In genomic region chr17:77644981-77645380, GRCh38 we compare ENCODE assay signal across 9 cellular contexts.
DNase-seq lines count a peak whose midpoint lies in the region; ATAC-seq and TF ChIP-seq lines count a peak whose summit lies in the region.
"Had no signal": no experiment of that assay in that cellular context is flagged by ENCODE, and none has a peak within 500 bp of the region (broad histone marks: within the 10 kb centered on the region; RNA-seq: fewer than 3 reads in every experiment).

No MANE protein-coding gene starts in this region.

- H3K9me3 Mint-ChIP-seq in CD4-positive, CD25-positive, alpha-beta regulatory T cell, result peaks cover 0 to 2% (median 0%) of the 10 kb centered on the region in 7 donors
- H3K9me3 Mint-ChIP-seq in neural progenitor cell, result peaks cover 20% of the 10 kb centered on the region

- H3K36me3 ChIP-seq in CD4-positive, CD25-positive, alpha-beta regulatory T cell (ENCODE audit: control insufficient read depth, insufficient read depth, low read length), result no peaks in the 10 kb centered on the region
- H3K36me3 ChIP-seq in Peyer's patch (no peaks in the 10 kb centered on the region), neural progenitor cell (no peaks in the 10 kb centered on the region)

- peak overlapping the region; percentile 86 for H3K4me3 ChIP-seq in CD4-positive, CD25-positive, alpha-beta regulatory T cell (ENCODE audit: low read depth, low read length)
- no peak overlapping the region for H3K4me3 ChIP-seq in Peyer's patch
- H3K4me3 ChIP-seq in neural progenitor cell, result no peak overlapping the region
- H3K4me3 ChIP-seq: testis had no signal

- H3K27me3 Mint-ChIP-seq in CD4-positive, CD25-positive, alpha-beta regulatory T cell, result peaks cover 7% of the 10 kb centered on the region
- H3K27me3 Mint-ChIP-seq in neural progenitor cell (ENCODE audit: insufficient read depth, low read depth), result peaks cover 9% of the 10 kb centered on the region

- peaks cover 2% of the 10 kb centered on the region for H3K27me3 ChIP-seq in CD4-positive, CD25-positive, alpha-beta regulatory T cell (ENCODE audit: control insufficient read depth, insufficient read depth, low read length)
- no peaks in the 10 kb centered on the region for H3K27me3 ChIP-seq in Peyer's patch
- no peaks in the 10 kb centered on the region for H3K27me3 ChIP-seq in neural progenitor cell
- H3K27me3 ChIP-seq: testis had no signal

- H3K9me3 ChIP-seq in CD4-positive, CD25-positive, alpha-beta regulatory T cell (ENCODE audit: control insufficient read depth in 2 of 2, low read length in 2 of 2), result no peaks in the 10 kb centered on the region
- H3K9me3 ChIP-seq in Peyer's patch (no peaks in the 10 kb centered on the region), neural progenitor cell (ENCODE audit: low read depth) (no peaks in the 10 kb centered on the region)
- H3K9me3 ChIP-seq: testis had no signal

- H3K4me2 ChIP-seq in neural progenitor cell, result peak overlapping the region; percentile 39

- no peaks in the 10 kb centered on the region for H3K36me3 Mint-ChIP-seq in CD4-positive, CD25-positive, alpha-beta regulatory T cell
- H3K36me3 Mint-ChIP-seq in neural progenitor cell, result no peaks in the 10 kb centered on the region

- H3K27ac Mint-ChIP-seq in CD4-positive, CD25-positive, alpha-beta regulatory T cell, result peak overlapping the region; percentile 26 to 93 (median 53)
- no peak overlapping the region for H3K27ac Mint-ChIP-seq in neural progenitor cell

- peak overlapping the region; percentile 55 for H3K27ac ChIP-seq in CD4-positive, CD25-positive, alpha-beta regulatory T cell (ENCODE audit: insufficient read depth, low read length, poor library complexity, severe bottlenecking)
- no peak overlapping the region for H3K27ac ChIP-seq in Peyer's patch
- no peak overlapping the region for H3K27ac ChIP-seq in neural progenitor cell
- H3K27ac ChIP-seq: testis had no signal

- H3K9ac ChIP-seq in neural progenitor cell, result no peak overlapping the region

- H2AFZ ChIP-seq in neural progenitor cell (replicated peaks), result peak overlapping the region; percentile 64

- TF ChIP-seq POLR2A in Peyer's patch (IDR thresholded peaks at IDR 0.05), result no peak

- H3F3A ChIP-seq in neural progenitor cell (ENCODE audit: low read depth), result no peaks in the 10 kb centered on the region

- no peaks in the 10 kb centered on the region for H4K20me1 ChIP-seq in neural progenitor cell (ENCODE audit: low read depth)

- DNase-seq in CD4-positive, CD25-positive, alpha-beta regulatory T cell, result peak in 2 of 3 donors; percentile 29 to 57
- DNase-seq in Peyer's patch, result peak in 2 of 3 donors; percentile 27 to 50
- peak; percentile 44 for DNase-seq in activated effector memory CD4-positive, alpha-beta T cell treated with Interleukin-2 at 50 U/mL for 16 hours
- peak; percentile 67 for DNase-seq in neural progenitor cell (ENCODE audit: low spot score)
- no peak for DNase-seq in DMS153 treated with DMSO at 0.1 percent for 48 hours (lab: John Stamatoyannopoulos, UW; ENCODE audit: unreplicated experiment)
- DNase-seq: testis had no signal

- no peaks in the 10 kb centered on the region for H3K79me2 ChIP-seq in neural progenitor cell (ENCODE audit: low read depth)

- H3K4me3 Mint-ChIP-seq in CD4-positive, CD25-positive, alpha-beta regulatory T cell, result peak overlapping the region; percentile 75 to 94 (median 84)
- H3K4me3 Mint-ChIP-seq in neural progenitor cell, result no peak overlapping the region

- ATAC-seq in CD4-positive, CD25-positive, alpha-beta regulatory T cell (ENCODE audit: low read depth in 2 of 2), result peak; percentile 58 to 73
- ATAC-seq in HG02852 (IDR thresholded peaks at IDR 0.05; ENCODE audit: unreplicated experiment), result no peak
- ATAC-seq in HG03354 (IDR thresholded peaks at IDR 0.05; ENCODE audit: poor library complexity, severe bottlenecking, unreplicated experiment), result no peak
- ATAC-seq in HG03457 (IDR thresholded peaks at IDR 0.05; ENCODE audit: unreplicated experiment), result no peak

- peak in 1 of 6 experiments; percentile 15 for TF ChIP-seq CTCF in Peyer's patch (IDR thresholded peaks at IDR 0.05)
- TF ChIP-seq CTCF in neural progenitor cell (IDR thresholded peaks at IDR 0.05), result peak; percentile 53

- H3K4me1 ChIP-seq in CD4-positive, CD25-positive, alpha-beta regulatory T cell (ENCODE audit: control insufficient read depth, insufficient read depth, low read length, poor library complexity, severe bottlenecking), result peaks cover 20% of the 10 kb centered on the region
- no peaks in the 10 kb centered on the region for H3K4me1 ChIP-seq in Peyer's patch
- peaks cover 19% of the 10 kb centered on the region for H3K4me1 ChIP-seq in neural progenitor cell
- H3K4me1 ChIP-seq: testis had no signal

- peaks cover 4 to 31% (median 16%) of the 10 kb centered on the region in 4 donors for H3K4me1 Mint-ChIP-seq in CD4-positive, CD25-positive, alpha-beta regulatory T cell
- peaks cover 21% of the 10 kb centered on the region for H3K4me1 Mint-ChIP-seq in neural progenitor cell

Comparison
In these comparisons a context has a peak if more than half of its experiments do, and no peak if none do; other contexts are left out.
1. ATAC-seq: peak in CD4-positive, CD25-positive, alpha-beta regulatory T cell (2 of 2); none in HG02852 (single experiment), HG03354 (single experiment) and HG03457 (single experiment).